Comparison of ENCODE assay signal across 12 cellular contexts in genomic region chr13:94480672-94481145, GRCh38. TPM values are rescaled to one million over a fixed set of nuclear protein-coding genes. Genes with fewer than 3 reads are reported as not detected.
A peak's percentile ranks its signal among the peaks of the same experiment; 100 is the strongest.
DNase-seq lines count a peak whose midpoint lies in the region; ATAC-seq and FAIRE-seq lines count a peak whose summit lies in the region.
"Had no signal": no experiment of that assay in that cellular context is flagged by ENCODE, and none has a peak within 500 bp of the region (broad histone marks: within the 10 kb centered on the region; RNA-seq: fewer than 3 reads in every experiment).

No MANE protein-coding gene starts in this region.

- no peaks in the 10 kb centered on the region for H3K9me3 ChIP-seq in right cardiac atrium (ENCODE audit: control insufficient read depth, low read length)
- H3K9me3 ChIP-seq: upper lobe of right lung had no signal

- no peak overlapping the region for H3K27ac Mint-ChIP-seq in activated T-helper 17 cell treated with anti-CD3 and anti-CD28 coated beads, Interleukin-2, amount 50 U/mL, for 72 hours
- H3K27ac Mint-ChIP-seq: natural killer cell treated with Interleukin-12 subunit alpha and Interleukin-12 subunit beta and Interleukin-15 and Interleukin-18, amount 100 ng/mL, for 72 hours; WTC11 had no signal

- no peak overlapping the region for H3K27ac ChIP-seq in right cardiac atrium (ENCODE audit: low read length)
- H3K27ac ChIP-seq: upper lobe of right lung had no signal

- H3K4me3 ChIP-seq in right cardiac atrium (ENCODE audit: low read length) = no peak overlapping the region
- H3K4me3 ChIP-seq: upper lobe of right lung had no signal

- H3K4me3 Mint-ChIP-seq in activated T-helper 17 cell treated with anti-CD3 and anti-CD28 coated beads, Interleukin-2, amount 50 U/mL, for 72 hours = no peak overlapping the region
- H3K4me3 Mint-ChIP-seq: natural killer cell treated with Interleukin-12 subunit alpha and Interleukin-12 subunit beta and Interleukin-15 and Interleukin-18, amount 100 ng/mL, for 72 hours; WTC11 had no signal

- no peaks in the 10 kb centered on the region for H3K27me3 ChIP-seq in right cardiac atrium (ENCODE audit: control insufficient read depth, insufficient read depth)
- H3K27me3 ChIP-seq: upper lobe of right lung had no signal

- peak; percentile 39 for ATAC-seq in activated T-helper 17 cell treated with anti-CD3 and anti-CD28 coated beads, Interleukin-2, amount 50 U/mL, for 72 hours (replicated peaks)
- peak; percentile 63 to 73 for ATAC-seq in right cardiac atrium
- no peak for ATAC-seq in GM19455 (IDR thresholded peaks at IDR 0.05; ENCODE audit: unreplicated experiment)
- ATAC-seq: natural killer cell treated with Interleukin-12 subunit alpha and Interleukin-12 subunit beta and Interleukin-15 and Interleukin-18, amount 100 ng/mL, for 72 hours; upper lobe of right lung; WTC11 had no signal

- no peak for FAIRE-seq in HTR-8/SVneo (lab: Jason Lieb, UNC)

- no peaks in the 10 kb centered on the region for H3K36me3 Mint-ChIP-seq in activated T-helper 17 cell treated with anti-CD3 and anti-CD28 coated beads, Interleukin-2, amount 50 U/mL, for 72 hours (ENCODE audit: low read depth)
- H3K36me3 Mint-ChIP-seq: natural killer cell treated with Interleukin-12 subunit alpha and Interleukin-12 subunit beta and Interleukin-15 and Interleukin-18, amount 100 ng/mL, for 72 hours; WTC11 had no signal

- no peaks in the 10 kb centered on the region for H3K9me3 Mint-ChIP-seq in activated T-helper 17 cell treated with anti-CD3 and anti-CD28 coated beads, Interleukin-2, amount 50 U/mL, for 72 hours
- H3K9me3 Mint-ChIP-seq: natural killer cell treated with Interleukin-12 subunit alpha and Interleukin-12 subunit beta and Interleukin-15 and Interleukin-18, amount 100 ng/mL, for 72 hours had no signal

- intact Hi-C loops in right cardiac atrium (cut with DNase I) = no loop called here

- peaks cover 10% of the 10 kb centered on the region for H3K27me3 Mint-ChIP-seq in activated T-helper 17 cell treated with anti-CD3 and anti-CD28 coated beads, Interleukin-2, amount 50 U/mL, for 72 hours

- peaks cover 2% of the 10 kb centered on the region for H3K4me1 ChIP-seq in right cardiac atrium (ENCODE audit: control insufficient read depth, insufficient read depth, low read length)
- H3K4me1 ChIP-seq: upper lobe of right lung had no signal

- 39% methylated on average over 3 of the region's 3 CpGs for WGBS in right cardiac atrium

- no peaks in the 10 kb centered on the region for H3K4me1 Mint-ChIP-seq in activated T-helper 17 cell treated with anti-CD3 and anti-CD28 coated beads, Interleukin-2, amount 50 U/mL, for 72 hours

- DNase-seq in Ammon's horn (ENCODE audit: low spot score) = peak; percentile 18
- DNase-seq in LHCN-M2 (ENCODE audit: low read depth) = peak; percentile 87
- DNase-seq in right cardiac atrium = peak; percentile 36 to 60 (median 58)
- no peak for DNase-seq in iPS-NIHi7 (ENCODE audit: extremely low spot score)
- DNase-seq in HTR-8/SVneo (ENCODE audit: insufficient read length, low spot score) = no peak
- DNase-seq in islet precursor cell = no peak
- DNase-seq: amniotic stem cell, upper lobe of right lung had no signal

RNA-seq across cellular contexts. Expression of gene DCT, which starts 1.2 kb away (rescaled TPM):
- total RNA-seq in LHCN-M2 (2014; rRNA removed) = 0.06 TPM in 1 of 2 replicates, not detected in the other
- polyA plus RNA-seq in LHCN-M2 (2012) = not detected
- total RNA-seq in activated T-helper 17 cell treated with anti-CD3 and anti-CD28 coated beads, Interleukin-2, amount 50 U/mL, for 72 hours = under 1 TPM in 1 of 2 donors, not detected in 1; 0.29 TPM
- total RNA-seq in right cardiac atrium = under 1 TPM; 0.24 to 0.46 (median 0.39) TPM
- polyA plus RNA-seq in right cardiac atrium = 0.18 TPM
- total RNA-seq: natural killer cell treated with Interleukin-12 subunit alpha and Interleukin-12 subunit beta and Interleukin-15 and Interleukin-18, amount 100 ng/mL, for 72 hours; upper lobe of right lung; WTC11 had no signal

Comparison
In these comparisons a context has a peak if more than half of its experiments do, and no peak if none do; other contexts are left out.
1. DNase-seq: peak in Ammon's horn (single experiment), LHCN-M2 (single experiment) and right cardiac atrium (3 of 3); none in iPS-NIHi7 (single experiment), HTR-8/SVneo (single experiment) and islet precursor cell (single experiment).